ENCODE assay signal across 9 cellular contexts in the genomic region with DNA sequence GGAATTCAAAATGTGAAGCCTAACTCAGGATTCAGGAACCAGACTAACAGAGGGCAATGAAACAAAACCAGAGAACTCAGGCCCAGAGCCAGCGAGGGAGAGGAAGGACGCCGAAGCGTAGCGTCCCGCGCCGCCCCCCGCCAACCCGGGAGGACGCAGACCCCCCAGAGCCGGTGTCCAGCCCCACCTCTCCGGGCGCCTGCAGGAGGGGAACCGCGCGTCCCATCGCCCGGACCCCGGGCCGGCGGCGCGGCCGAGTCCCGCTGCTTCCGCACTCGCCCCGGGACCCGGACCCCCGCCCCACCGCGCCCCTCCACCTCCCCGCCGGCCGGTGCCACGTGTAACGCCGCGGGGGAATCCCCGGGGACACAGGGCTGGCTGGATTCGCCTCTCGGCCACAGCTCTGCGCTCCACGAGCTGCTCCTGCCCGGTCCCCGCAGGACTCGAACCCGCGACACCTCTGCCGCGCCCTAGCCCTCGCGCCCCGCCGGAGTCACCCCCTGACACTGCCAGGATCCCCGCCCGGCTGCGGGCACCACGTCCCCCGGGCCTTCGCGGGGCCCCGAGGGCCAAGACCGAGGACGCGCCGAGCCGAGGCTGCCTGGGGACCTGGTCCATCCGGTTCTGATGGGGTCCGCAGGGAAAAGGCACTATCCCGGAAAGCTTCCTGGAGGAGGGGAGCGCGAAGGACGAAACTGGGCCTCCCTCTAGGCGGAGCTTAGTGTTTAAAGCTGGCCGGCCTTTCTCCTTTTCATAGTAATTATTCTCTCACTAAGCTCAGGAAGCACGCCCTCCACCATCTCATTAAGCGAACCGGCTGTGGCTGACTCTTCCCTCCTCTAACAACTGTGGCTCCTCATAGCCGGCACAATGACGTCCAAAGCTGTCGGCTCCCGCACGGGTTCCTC.
DNase-seq lines count a peak whose midpoint lies in the region; ATAC-seq and TF ChIP-seq lines count a peak whose summit lies in the region.
"Had no signal": no experiment of that assay in that cellular context is flagged by ENCODE, and none has a peak within 500 bp of the region (broad histone marks: within the 10 kb centered on the region; RNA-seq: fewer than 3 reads in every experiment).

No MANE protein-coding gene starts in this region.

- H3K36me3 Mint-ChIP-seq in memory B cell = no peaks in the 10 kb centered on the region

- peak overlapping the region; percentile 84 for H3K4me3 Mint-ChIP-seq in memory B cell

- H3K27ac Mint-ChIP-seq in memory B cell = peak overlapping the region; percentile 53

- H3K27me3 Mint-ChIP-seq in memory B cell = peaks cover 25% of the 10 kb centered on the region

- no peaks in the 10 kb centered on the region for H3K36me3 ChIP-seq in brain microvascular endothelial cell (replicated peaks)
- H3K36me3 ChIP-seq: BLaER1 treated with 17β-estradiol and CSF1 and Interleukin-3, amounts not matched to agents 10 nM and 100 nM had no signal

- peaks cover 14% of the 10 kb centered on the region for H3K4me1 Mint-ChIP-seq in memory B cell

- no peak for TF ChIP-seq CTCF in brain microvascular endothelial cell (IDR thresholded peaks at IDR 0.05; ENCODE audit: low read depth, low read length, missing control alignments)

- in situ Hi-C loops in brain microvascular endothelial cell (cut with HindIII; ENCODE audit: low pct_ligation_motif_present, low sequenced_read_pairs) = no loop called here

- H3K27me3 ChIP-seq in brain microvascular endothelial cell (replicated peaks) = no peaks in the 10 kb centered on the region

- H3K9me3 Mint-ChIP-seq in memory B cell = peaks cover 1% of the 10 kb centered on the region

- no peak overlapping the region for H3K27ac ChIP-seq in brain microvascular endothelial cell
- H3K27ac ChIP-seq: BLaER1 treated with 17β-estradiol and CSF1 and Interleukin-3, amounts not matched to agents 10 nM and 100 nM had no signal

- ATAC-seq in HG03432 (IDR thresholded peaks at IDR 0.05; ENCODE audit: unreplicated experiment) (peak; percentile 68), memory B cell (ENCODE audit: low read depth) (peak; percentile 70), HG03175 (IDR thresholded peaks at IDR 0.05; ENCODE audit: unreplicated experiment) (no peak)

- peak overlapping the region; percentile 64 for H3K4me3 ChIP-seq in brain microvascular endothelial cell (ENCODE audit: low read depth, low read length)

- peak; percentile 27 for DNase-seq in NCI-H2107 treated with DMSO at 0.1 percent for 48 hours (lab: John Stamatoyannopoulos, UW; ENCODE audit: unreplicated experiment)
- no peak for DNase-seq in NCI-H2107 (lab: John Stamatoyannopoulos, UW)
- no peak for DNase-seq in brain microvascular endothelial cell
- peak; percentile 11 to 14 for DNase-seq in memory B cell (ENCODE audit: low spot score in 2 of 2)
- no peak for DNase-seq in DMS114 treated with DMSO at 0.1 percent for 48 hours (lab: John Stamatoyannopoulos, UW; ENCODE audit: unreplicated experiment)
- no peak for DNase-seq in NCI-H1930 (lab: John Stamatoyannopoulos, UW)

Comparison
In these comparisons a context has a peak if more than half of its experiments do, and no peak if none do; other contexts are left out.
1. DNase-seq: peak in NCI-H2107 treated with DMSO at 0.1 percent for 48 hours (single experiment) and memory B cell (2 of 2); none in NCI-H2107 (single experiment), brain microvascular endothelial cell (single experiment), DMS114 treated with DMSO at 0.1 percent for 48 hours (single experiment) and NCI-H1930 (0 of 2).